Comparison of ENCODE assay signal across 38 cellular contexts in genomic region chr9:122506964-122507363, GRCh38. TPM values are rescaled to one million over a fixed set of nuclear protein-coding genes. Genes with fewer than 3 reads are reported as not detected.
"Had no signal": no experiment of that assay in that cellular context is flagged by ENCODE, and none has a peak within 500 bp of the region (broad histone marks: within the 10 kb centered on the region; RNA-seq: fewer than 3 reads in every experiment).

No MANE protein-coding gene starts in this region.

- DNase-seq: Karpas-422, Kasumi-1, MG63, MM.1S, MV-4-11, NCI-H1048, NCI-H1092, NCI-H1092 treated with DMSO at 0.1 percent for 48 hours, NCI-H1105, NCI-H1105 treated with DMSO at 0.1 percent for 48 hours, NCI-H1417, NCI-H1417 treated with DMSO at 0.1 percent for 48 hours, NCI-H1436, NCI-H1436 treated with DMSO at 0.1 percent for 48 hours, NCI-H146, NCI-H1694, NCI-H1694 treated with DMSO at 0.1 percent for 48 hours, NCI-H187, NCI-H187 treated with DMSO at 0.1 percent for 48 hours, NCI-H1930, NCI-H2029, NCI-H2029 treated with DMSO at 0.1 percent for 48 hours, NCI-H2081, NCI-H2081 treated with DMSO at 0.1 percent for 48 hours, NCI-H2107, NCI-H2171, NCI-H2171 treated with DMSO at 0.1 percent for 48 hours, NCI-H2227 treated with DMSO at 0.1 percent for 48 hours, NCI-H226, NCI-H345, NCI-H446, NCI-H446 treated with DMSO at 0.1 percent for 48 hours, NCI-H510A, NCI-H510A treated with DMSO at 0.1 percent for 48 hours had no signal

- H3K9me3 ChIP-seq: MG63 had no signal

- H3K36me3 ChIP-seq: MG63 had no signal

- H3K4me3 ChIP-seq: MG63 had no signal

RNA-seq across cellular contexts. Expression of gene OR1J2, which starts 3.6 kb away (rescaled TPM):
- total RNA-seq: LHCN-M2, M059J, MCF 10A had no signal

RNA-seq across cellular contexts. Expression of gene OR1J4, which starts 12.0 kb away (rescaled TPM):
- total RNA-seq: LHCN-M2, MCF 10A, NCI-H460 had no signal

RNA-seq across cellular contexts. Expression of gene OR1N1, which starts 20.1 kb away (rescaled TPM):
- total RNA-seq: LHCN-M2, M059J, MCF 10A, NCI-H460 had no signal

RNA-seq across cellular contexts. Expression of gene OR1J1, which starts 29.2 kb away (rescaled TPM):
- total RNA-seq: LHCN-M2, M059J, MCF 10A, NCI-H460 had no signal

RNA-seq across cellular contexts. Expression of gene OR1N2, which starts 45.9 kb away (rescaled TPM):
- total RNA-seq: LHCN-M2, M059J, MCF 10A, NCI-H460 had no signal
